ENCODE assay signal across 19 cellular contexts in genomic region chr12:130127527-130127908, GRCh38. TPM values are rescaled to one million over a fixed set of nuclear protein-coding genes. Genes with fewer than 3 reads are reported as not detected.
DNase-seq lines count a peak whose midpoint lies in the region; ATAC-seq and TF ChIP-seq lines count a peak whose summit lies in the region.
"Had no signal": no experiment of that assay in that cellular context is flagged by ENCODE, and none has a peak within 500 bp of the region (broad histone marks: within the 10 kb centered on the region; RNA-seq: fewer than 3 reads in every experiment).

No MANE protein-coding gene starts in this region.

- H3K36me3 ChIP-seq in endodermal cell (ENCODE audit: control insufficient read depth, insufficient read depth, low read length) (no peaks in the 10 kb centered on the region), neuronal stem cell (replicated peaks in 1 of 2; ENCODE audit: control insufficient read depth in 2 of 2, insufficient read depth in 2 of 2, low read length in 2 of 2) (no peaks in the 10 kb centered on the region), upper lobe of left lung (no peaks in the 10 kb centered on the region)
- H3K36me3 ChIP-seq: HAP-1 had no signal

- H3K9me3 Mint-ChIP-seq in endodermal cell, result no peaks in the 10 kb centered on the region
- H3K9me3 Mint-ChIP-seq: natural killer cell had no signal

- H3K36me3 Mint-ChIP-seq in endodermal cell (ENCODE audit: low read depth), result no peaks in the 10 kb centered on the region
- H3K36me3 Mint-ChIP-seq: natural killer cell; stimulated activated naive B cell treated with anti-CD40 and anti-IgM and Interleukin-4, amounts not matched to agents 10 μg/mL and 1 μg/mL and 100 μg/mL, for 72 hours had no signal

- H4K8ac ChIP-seq in neuronal stem cell (ENCODE audit: low read depth, low read length), result no peak overlapping the region

- no peak overlapping the region for H3K23ac ChIP-seq in neuronal stem cell (ENCODE audit: low read depth, low read length, poor library complexity)

- WGBS in endodermal cell (ENCODE audit: insufficient coverage in 1 of 2, insufficient read length in 1 of 2), 2 experiments, result 89 to 90% methylated on average over 3 of the region's 3 CpGs
- WGBS in neuronal stem cell (ENCODE audit: extremely low coverage in 2 of 2, insufficient read length in 2 of 2, insufficient replicate concordance in 1 of 2), 2 donors, result no CpG with 5 or more reads among the region's 3 CpGs
- WGBS in upper lobe of left lung, 2 donors, result 71 to 74% methylated on average over 3 of the region's 3 CpGs

- H3K27ac Mint-ChIP-seq in endodermal cell, result no peak overlapping the region
- H3K27ac Mint-ChIP-seq: IgD-negative memory B cell; natural killer cell; stimulated activated naive B cell treated with anti-CD40 and anti-IgM and Interleukin-4, amounts not matched to agents 10 μg/mL and 1 μg/mL and 100 μg/mL, for 72 hours had no signal

- H3K9ac ChIP-seq in endodermal cell (ENCODE audit: extremely low read depth, low read length, poor library complexity, severe bottlenecking) (no peak overlapping the region), neuronal stem cell (ENCODE audit: low read depth, low read length, poor library complexity) (no peak overlapping the region)

- no peak overlapping the region for H2BK120ac ChIP-seq in neuronal stem cell (ENCODE audit: low read depth, low read length)

- TF ChIP-seq CTCF in endodermal cell (conservative IDR thresholded peaks at IDR 0.05) (no peak), upper lobe of left lung (IDR thresholded peaks at IDR 0.05) (no peak)

- TF ChIP-seq POLR2A in upper lobe of left lung (IDR thresholded peaks at IDR 0.05), result no peak

- H3K4me1 ChIP-seq in endodermal cell (ENCODE audit: control insufficient read depth, insufficient read depth, low read length) (no peaks in the 10 kb centered on the region), neuronal stem cell (ENCODE audit: control insufficient read depth in 2 of 2, insufficient read depth in 1 of 2, low read depth in 1 of 2, low read length in 2 of 2) (peaks cover 0 to 3% of the 10 kb centered on the region in 2 donors), upper lobe of left lung (no peaks in the 10 kb centered on the region)
- H3K4me1 ChIP-seq: HAP-1 had no signal

- DNase-seq in NCI-H146 (lab: John Stamatoyannopoulos, UW) (peak; percentile 30), NCI-H146 treated with DMSO at 0.1 percent for 48 hours (lab: John Stamatoyannopoulos, UW; ENCODE audit: unreplicated experiment) (no peak), endodermal cell (peak; percentile 76), neuronal stem cell (ENCODE audit: low spot score) (no peak), upper lobe of left lung (no peak), occipital lobe (lab: John Stamatoyannopoulos, UW) (no peak), NCI-H748 treated with DMSO at 0.1 percent for 48 hours (lab: John Stamatoyannopoulos, UW) (no peak), OCI-M1 (lab: John Stamatoyannopoulos, UW) (no peak)
- DNase-seq: activated CD4-positive, alpha-beta T cell treated with anti-CD3 and anti-CD28 coated beads, Interleukin-2, amount 50 U/mL, for 4 hours; activated T-cell treated with anti-CD3 and anti-CD28 coated beads, Interleukin-2, amount 50 U/mL, for 48 hours; DMS79; natural killer cell; NCI-H1105; stimulated activated naive B cell treated with anti-CD40 and anti-IgM and Interleukin-4, amounts not matched to agents 10 μg/mL and 1 μg/mL and 100 μg/mL, for 72 hours had no signal

- no peaks in the 10 kb centered on the region for H3K79me1 ChIP-seq in neuronal stem cell (ENCODE audit: low read depth, low read length)

- H3K9me3 ChIP-seq in endodermal cell (ENCODE audit: control insufficient read depth, low read length), result no peaks in the 10 kb centered on the region
- peaks cover 0 to 2% of the 10 kb centered on the region in 2 donors for H3K9me3 ChIP-seq in neuronal stem cell (replicated peaks in 1 of 2; ENCODE audit: control insufficient read depth in 2 of 2, insufficient read depth in 1 of 2, low read depth in 1 of 2, low read length in 2 of 2)
- H3K9me3 ChIP-seq in upper lobe of left lung, result peaks cover 0 to 8% (median 0%) of the 10 kb centered on the region in 4 donors
- H3K9me3 ChIP-seq: HAP-1 had no signal

- H2AK5ac ChIP-seq in neuronal stem cell (ENCODE audit: low read depth, low read length), result no peak overlapping the region

- H2BK12ac ChIP-seq in neuronal stem cell (ENCODE audit: low read length), result no peak overlapping the region

- H3K4me3 ChIP-seq in endodermal cell (ENCODE audit: low read length) (no peak overlapping the region), neuronal stem cell (ENCODE audit: low read length in 2 of 2) (no peak overlapping the region), upper lobe of left lung (no peak overlapping the region)
- H3K4me3 ChIP-seq: HAP-1 had no signal

- H3K18ac ChIP-seq in neuronal stem cell (ENCODE audit: low read length), result no peak overlapping the region

- H3K4me2 ChIP-seq in neuronal stem cell (ENCODE audit: insufficient read depth, low read length, poor library complexity, severe bottlenecking), result no peak overlapping the region

- no peak overlapping the region for H4K91ac ChIP-seq in neuronal stem cell (ENCODE audit: low read depth, low read length, poor library complexity)

- peak overlapping the region; percentile 48 for H3K14ac ChIP-seq in neuronal stem cell (ENCODE audit: low read length)

- H3K27me3 ChIP-seq in endodermal cell (ENCODE audit: control insufficient read depth, insufficient read depth, low read length, poor library complexity, severe bottlenecking), result peaks cover 10% of the 10 kb centered on the region
- H3K27me3 ChIP-seq in neuronal stem cell (ENCODE audit: control insufficient read depth in 3 of 3, insufficient read depth in 3 of 3, low read depth in 1 of 3, low read length in 3 of 3), result peaks cover 0 to 11% (median 5%) of the 10 kb centered on the region in 3 experiments
- H3K27me3 ChIP-seq in upper lobe of left lung, result no peaks in the 10 kb centered on the region

- H2AFZ ChIP-seq in neuronal stem cell (ENCODE audit: low read length), result no peak overlapping the region

- H3K4me3 Mint-ChIP-seq in endodermal cell, result no peak overlapping the region
- H3K4me3 Mint-ChIP-seq: IgD-negative memory B cell; natural killer cell; stimulated activated naive B cell treated with anti-CD40 and anti-IgM and Interleukin-4, amounts not matched to agents 10 μg/mL and 1 μg/mL and 100 μg/mL, for 72 hours had no signal

- H3K27me3 Mint-ChIP-seq in endodermal cell (ENCODE audit: insufficient read depth), result peaks cover 62% of the 10 kb centered on the region
- H3K27me3 Mint-ChIP-seq: IgD-negative memory B cell; stimulated activated naive B cell treated with anti-CD40 and anti-IgM and Interleukin-4, amounts not matched to agents 10 μg/mL and 1 μg/mL and 100 μg/mL, for 72 hours had no signal

- H3K4me1 Mint-ChIP-seq in endodermal cell, result no peaks in the 10 kb centered on the region
- H3K4me1 Mint-ChIP-seq: IgD-negative memory B cell; natural killer cell; stimulated activated naive B cell treated with anti-CD40 and anti-IgM and Interleukin-4, amounts not matched to agents 10 μg/mL and 1 μg/mL and 100 μg/mL, for 72 hours had no signal

- H3K4ac ChIP-seq in neuronal stem cell (ENCODE audit: low read length), result no peak overlapping the region

- peak; percentile 44 for ATAC-seq in upper lobe of left lung (ENCODE audit: low FRiP score in 2 of 2)
- ATAC-seq: natural killer cell; stimulated activated naive B cell treated with anti-CD40 and anti-IgM and Interleukin-4, amounts not matched to agents 10 μg/mL and 1 μg/mL and 100 μg/mL, for 72 hours had no signal

- H2BK5ac ChIP-seq in neuronal stem cell (ENCODE audit: low read length), result no peak overlapping the region

- H3K27ac ChIP-seq in endodermal cell (ENCODE audit: low read depth, low read length) (no peak overlapping the region), neuronal stem cell (replicated peaks; ENCODE audit: low read length) (no peak overlapping the region), upper lobe of left lung (no peak overlapping the region)
- H3K27ac ChIP-seq: 22Rv1, C4-2B had no signal

- no peak for TF ChIP-seq EP300 in upper lobe of left lung (IDR thresholded peaks at IDR 0.05)

- H2BK15ac ChIP-seq in neuronal stem cell (ENCODE audit: low read length), result no peak overlapping the region

RNA-seq across cellular contexts. Expression of gene FZD10, which starts 34.7 kb away (rescaled TPM):
- total RNA-seq in endodermal cell (under 1 TPM in 1 of 2 donors, not detected in 1; 0.18 TPM), upper lobe of left lung (1 to 10 TPM in 3 of 6 donors, under 1 TPM in 2, not detected in 1; 0.46 to 2.6 (median 1.1) TPM), occipital lobe (0.16 TPM)
- 80.9 TPM for polyA plus RNA-seq in endodermal cell (2013, experiment 1 of 2)
- polyA plus RNA-seq in endodermal cell (2013, experiment 2 of 2), result 59.6 TPM
- 0.38 TPM for polyA plus RNA-seq in neuronal stem cell (2013, experiment 1 of 2)
- polyA plus RNA-seq in neuronal stem cell (2013, experiment 2 of 2), result 0.36 TPM
- total RNA-seq: liver, natural killer cell had no signal
- polyA plus RNA-seq: IgD-negative memory B cell had no signal

Comparison
In these comparisons a context has a peak if more than half of its experiments do, and no peak if none do; other contexts are left out.
1. DNase-seq: peak in NCI-H146 (single experiment) and endodermal cell (single experiment); none in NCI-H146 treated with DMSO at 0.1 percent for 48 hours (single experiment), neuronal stem cell (single experiment), upper lobe of left lung (0 of 2), occipital lobe (single experiment), NCI-H748 treated with DMSO at 0.1 percent for 48 hours (single experiment) and OCI-M1 (single experiment).